In genomic region chr11:45913942-45914635, GRCh38 we compare ENCODE assay signal across 1 cellular context.
TF ChIP-seq lines count a peak whose summit lies in the region.

No MANE protein-coding gene starts in this region.

TF ChIP-seq in HepG2, 621 proteins besides CTCF, POLR2A, EP300 and RAD21:
- TF ChIP-seq AGO2 (optimal IDR thresholded peaks at IDR 0.05; ENCODE audit: low read depth, low read length) = peak; percentile 56
- no peak for TF ChIP-seq RFX1 (IDR thresholded peaks at IDR 0.05)
TF ChIP-seq in HepG2: peak in this region for 1.
